Comparison of ENCODE assay signal across 17 cellular contexts in the genomic region with DNA sequence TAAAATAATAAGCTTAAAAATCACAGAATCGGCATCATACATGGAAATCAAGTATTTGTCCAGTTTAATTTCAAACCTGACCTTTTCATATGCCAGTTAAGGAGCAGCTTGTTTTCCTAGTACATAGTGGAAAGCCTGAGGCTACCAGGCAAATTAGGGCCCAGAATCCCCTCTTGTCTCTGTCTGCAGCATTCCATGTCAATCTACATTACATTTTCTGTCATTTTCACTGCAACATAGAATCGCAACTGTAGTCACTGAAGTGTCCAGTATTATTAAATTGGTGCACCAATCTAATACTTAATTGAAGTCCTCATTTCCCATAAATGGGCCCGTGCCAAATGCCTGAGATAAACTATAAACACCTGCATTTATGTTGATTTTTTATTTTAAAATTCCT.
A peak's percentile ranks its signal among the peaks of the same experiment; 100 is the strongest.
DNase-seq lines count a peak whose midpoint lies in the region; ATAC-seq and TF ChIP-seq lines count a peak whose summit lies in the region.
"Had no signal": no experiment of that assay in that cellular context is flagged by ENCODE, and none has a peak within 500 bp of the region (broad histone marks: within the 10 kb centered on the region; RNA-seq: fewer than 3 reads in every experiment).

No MANE protein-coding gene starts in this region.

- H3K9ac ChIP-seq in SK-N-MC (ENCODE audit: insufficient read length) = no peak overlapping the region
- H3K9ac ChIP-seq: GM23248 had no signal

- H3K4me1 ChIP-seq in BE2C (peaks cover 19% of the 10 kb centered on the region), thyroid gland (no peaks in the 10 kb centered on the region)

- H3K27ac ChIP-seq in SK-N-MC (peak overlapping the region; percentile 70), thyroid gland (no peak overlapping the region)
- H3K27ac ChIP-seq: 22Rv1, GM23248 had no signal

- H3K27me3 ChIP-seq in BE2C (no peaks in the 10 kb centered on the region), thyroid gland (no peaks in the 10 kb centered on the region)

- no peak for ATAC-seq in GM21723 (IDR thresholded peaks at IDR 0.05; ENCODE audit: unreplicated experiment)
- ATAC-seq in HG02571 (IDR thresholded peaks at IDR 0.05; ENCODE audit: unreplicated experiment) = no peak
- ATAC-seq: GM12878 had no signal

- intact Hi-C loops in thyroid gland (cut with DNase I) = no loop called here

- DNase-seq in NCI-H2029 treated with DMSO at 0.1 percent for 48 hours (lab: John Stamatoyannopoulos, UW) = peak; percentile 3
- no peak for DNase-seq in NCI-H2029 (lab: John Stamatoyannopoulos, UW)
- DNase-seq in BE2C = peak; percentile 48
- DNase-seq in NCI-H146 (lab: John Stamatoyannopoulos, UW) = peak; percentile 73
- no peak for DNase-seq in SK-N-MC (ENCODE audit: low read depth, low spot score)
- no peak for DNase-seq in thyroid gland
- DNase-seq: AML-193; C1 segment of cervical spinal cord; Calu3; CD4-positive, alpha-beta T cell; DMS 273 treated with DMSO at 0.1 percent for 48 hours; GM23248; H9 had no signal

- WGBS in thyroid gland, 2 donors = 89 to 91% methylated on average over 3 of the region's 3 CpGs

- H3K36me3 ChIP-seq in BE2C (no peaks in the 10 kb centered on the region), SK-N-MC (ENCODE audit: insufficient read depth, low read length) (no peaks in the 10 kb centered on the region), thyroid gland (no peaks in the 10 kb centered on the region)

- TF ChIP-seq POLR2A in thyroid gland (IDR thresholded peaks at IDR 0.05) = no peak

- H3K4me3 ChIP-seq in BE2C (ENCODE audit: low read depth, low read length) = no peak overlapping the region
- H3K4me3 ChIP-seq in SK-N-MC = peak overlapping the region; percentile 4; the same call in 1 of the 2 replicates
- H3K4me3 ChIP-seq in thyroid gland (replicated peaks in 1 of 3) = no peak overlapping the region
- H3K4me3 ChIP-seq: GM12878, GM23248 had no signal

- H3K9me3 ChIP-seq in BE2C (no peaks in the 10 kb centered on the region), SK-N-MC (ENCODE audit: low read depth, low read length) (no peaks in the 10 kb centered on the region), thyroid gland (no peaks in the 10 kb centered on the region)

- TF ChIP-seq CTCF in BE2C (IDR thresholded peaks at IDR 0.05; ENCODE audit: low read depth, low read length) (no peak), thyroid gland (IDR thresholded peaks at IDR 0.05) (no peak)

Comparison
In these comparisons a context has a peak if more than half of its experiments do, and no peak if none do; other contexts are left out.
1. DNase-seq: peak in NCI-H2029 treated with DMSO at 0.1 percent for 48 hours (single experiment), BE2C (single experiment) and NCI-H146 (single experiment); none in NCI-H2029 (single experiment), SK-N-MC (single experiment) and thyroid gland (0 of 2).